Comparison of ENCODE assay signal across 16 cellular contexts in the genomic region with DNA sequence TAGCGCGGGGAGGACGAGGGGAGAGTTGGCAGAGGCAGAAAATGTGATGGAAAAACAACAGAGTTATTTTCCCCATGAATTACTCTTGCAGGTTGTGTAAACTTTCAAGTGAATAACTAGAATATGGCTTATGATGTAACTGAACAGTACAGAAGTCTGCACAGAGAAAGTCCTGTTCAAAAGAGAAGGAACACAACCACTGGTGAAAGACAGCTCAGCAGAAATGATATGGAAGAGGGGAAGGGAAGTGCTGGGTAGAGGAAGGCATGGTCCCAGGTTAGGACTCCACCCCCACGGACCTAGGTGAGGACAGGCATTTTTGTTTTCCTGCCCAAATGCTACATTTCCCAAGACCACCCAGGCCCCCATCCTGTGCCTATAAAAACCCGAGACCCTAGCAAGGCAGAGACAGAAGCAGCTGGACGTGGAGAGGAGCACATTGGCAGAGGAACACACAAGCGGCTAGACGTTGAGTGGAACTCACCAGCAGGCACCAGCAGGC.
DNase-seq lines count a peak whose midpoint lies in the region; ATAC-seq and TF ChIP-seq lines count a peak whose summit lies in the region.
"Had no signal": no experiment of that assay in that cellular context is flagged by ENCODE, and none has a peak within 500 bp of the region (broad histone marks: within the 10 kb centered on the region; RNA-seq: fewer than 3 reads in every experiment).

No MANE protein-coding gene starts in this region.

- CTCF ChIA-PET in activated CD4-positive, alpha-beta T cell treated with anti-CD3 and anti-CD28 coated beads for 36 hours (lab: Charles Lee), result interaction anchor here (1.1 to 2.1 kb wide), 2 partner anchors 34 to 77 kb away, joined by 3 to 6 read pairs; partner anchors contain the start of gene MAML2

- 85% methylated on average over 8 of the region's 8 CpGs for WGBS in hepatocyte (ENCODE audit: low lambda C conversion rate, missing lambda C conversion rate)

- no peak overlapping the region for H2AFZ ChIP-seq in hepatocyte

- no peak for ATAC-seq in activated CD4-positive, alpha-beta T cell treated with anti-CD3 and anti-CD28 coated beads for 36 hours
- ATAC-seq in T-helper 17 cell (no peak), GM19324 (IDR thresholded peaks at IDR 0.05; ENCODE audit: low FRiP score, unreplicated experiment) (no peak)
- ATAC-seq in stimulated activated memory B cell treated with anti-CD40 and anti-IgM and Interleukin-4, amounts not matched to agents 10 μg/mL and 1 μg/mL and 100 μg/mL, for 72 hours, result no peak
- ATAC-seq: foreskin keratinocyte; stimulated activated naive CD8-positive, alpha-beta T cell treated with anti-CD3 and anti-CD28 coated beads, Interleukin-15, amount 100 ng/mL, for 72 hours had no signal

- H3K4me3 Mint-ChIP-seq in activated CD4-positive, alpha-beta T cell treated with anti-CD3 and anti-CD28 coated beads for 36 hours, result no peak overlapping the region
- H3K4me3 Mint-ChIP-seq in T-helper 17 cell, result no peak overlapping the region
- H3K4me3 Mint-ChIP-seq in stimulated activated memory B cell treated with anti-CD40 and anti-IgM and Interleukin-4, amounts not matched to agents 10 μg/mL and 1 μg/mL and 100 μg/mL, for 72 hours, result no peak overlapping the region
- H3K4me3 Mint-ChIP-seq: stimulated activated naive CD8-positive, alpha-beta T cell treated with anti-CD3 and anti-CD28 coated beads, Interleukin-15, amount 100 ng/mL, for 72 hours had no signal

- H3K4me1 ChIP-seq in hepatocyte (ENCODE audit: insufficient read depth), result peaks cover 10% of the 10 kb centered on the region

- H3K4me2 ChIP-seq in hepatocyte, result peak overlapping the region; percentile 5

- peaks cover 39% of the 10 kb centered on the region for H3K36me3 Mint-ChIP-seq in activated CD4-positive, alpha-beta T cell treated with anti-CD3 and anti-CD28 coated beads for 36 hours (ENCODE audit: low read depth)
- peaks cover 13% of the 10 kb centered on the region for H3K36me3 Mint-ChIP-seq in T-helper 17 cell (ENCODE audit: low read depth)
- peaks cover 25% of the 10 kb centered on the region for H3K36me3 Mint-ChIP-seq in stimulated activated memory B cell treated with anti-CD40 and anti-IgM and Interleukin-4, amounts not matched to agents 10 μg/mL and 1 μg/mL and 100 μg/mL, for 72 hours

- intact Hi-C loops in activated CD4-positive, alpha-beta T cell treated with anti-CD3 and anti-CD28 coated beads for 36 hours (cut with DNase I, micrococcal nuclease), result no loop called here

- no peaks in the 10 kb centered on the region for H3K9me2 ChIP-seq in hepatocyte (replicated peaks; ENCODE audit: insufficient read depth)

- peak overlapping the region; percentile 55 for H3K27ac ChIP-seq in hepatocyte

- no peak for DNase-seq in activated CD4-positive, alpha-beta T cell treated with anti-CD3 and anti-CD28 coated beads for 36 hours
- no peak for DNase-seq in activated CD4-positive, alpha-beta T cell treated with anti-CD3 and anti-CD28 coated beads for 48 hours
- no peak for DNase-seq in T-helper 17 cell
- no peak for DNase-seq in hepatocyte (ENCODE audit: low spot score)
- DNase-seq in NCI-H2081 treated with DMSO at 0.1 percent for 48 hours (lab: John Stamatoyannopoulos, UW), result no peak
- no peak for DNase-seq in EL
- DNase-seq: 8988T; effector memory CD4-positive, alpha-beta T cell; foreskin keratinocyte; NCI-H2171 treated with DMSO at 0.1 percent for 48 hours; NK-92 treated with Interleukin-12 subunit alpha and Interleukin-12 subunit beta, amount 100 ng/mL, for 24 hours; retina; stimulated activated CD4-positive, alpha-beta T cell treated with anti-CD3 and anti-CD28 coated beads, Interleukin-4, amount 100 ng/mL, for 24 hours; stimulated activated naive CD8-positive, alpha-beta T cell treated with anti-CD3 and anti-CD28 coated beads, Interleukin-15, amount 100 ng/mL, for 72 hours had no signal

- H3K27me3 ChIP-seq in hepatocyte, result no peaks in the 10 kb centered on the region
- H3K27me3 ChIP-seq: foreskin keratinocyte had no signal

- H3K4me1 Mint-ChIP-seq in activated CD4-positive, alpha-beta T cell treated with anti-CD3 and anti-CD28 coated beads for 36 hours, result peaks cover 85% of the 10 kb centered on the region
- H3K4me1 Mint-ChIP-seq in T-helper 17 cell, result peaks cover 46% of the 10 kb centered on the region
- H3K4me1 Mint-ChIP-seq in stimulated activated memory B cell treated with anti-CD40 and anti-IgM and Interleukin-4, amounts not matched to agents 10 μg/mL and 1 μg/mL and 100 μg/mL, for 72 hours, result peaks cover 37% of the 10 kb centered on the region

- H3K9me3 ChIP-seq in T-helper 17 cell (ENCODE audit: control insufficient read depth, low read length, poor library complexity, severe bottlenecking) (peaks cover 5% of the 10 kb centered on the region), hepatocyte (ENCODE audit: low read depth) (no peaks in the 10 kb centered on the region)

- H3K9me3 Mint-ChIP-seq in activated CD4-positive, alpha-beta T cell treated with anti-CD3 and anti-CD28 coated beads for 36 hours (ENCODE audit: low read depth), result peaks cover 13% of the 10 kb centered on the region
- no peaks in the 10 kb centered on the region for H3K9me3 Mint-ChIP-seq in stimulated activated memory B cell treated with anti-CD40 and anti-IgM and Interleukin-4, amounts not matched to agents 10 μg/mL and 1 μg/mL and 100 μg/mL, for 72 hours

- peaks cover 66% of the 10 kb centered on the region for H3K79me2 ChIP-seq in hepatocyte

- no peak for TF ChIP-seq CTCF in hepatocyte (IDR thresholded peaks at IDR 0.05; ENCODE audit: poor library complexity)

- POLR2A ChIA-PET in activated CD4-positive, alpha-beta T cell treated with anti-CD3 and anti-CD28 coated beads for 36 hours (lab: Charles Lee), result no interaction called here

- no peaks in the 10 kb centered on the region for H3K36me3 ChIP-seq in hepatocyte (replicated peaks; ENCODE audit: insufficient read depth, low read depth)

- no peaks in the 10 kb centered on the region for H4K20me1 ChIP-seq in hepatocyte (ENCODE audit: insufficient read depth, poor library complexity, severe bottlenecking)

- no peak overlapping the region for H3K4me3 ChIP-seq in hepatocyte

- no peaks in the 10 kb centered on the region for H3K27me3 Mint-ChIP-seq in activated CD4-positive, alpha-beta T cell treated with anti-CD3 and anti-CD28 coated beads for 36 hours
- H3K27me3 Mint-ChIP-seq in T-helper 17 cell, result no peaks in the 10 kb centered on the region
- H3K27me3 Mint-ChIP-seq in stimulated activated memory B cell treated with anti-CD40 and anti-IgM and Interleukin-4, amounts not matched to agents 10 μg/mL and 1 μg/mL and 100 μg/mL, for 72 hours, result no peaks in the 10 kb centered on the region
- H3K27me3 Mint-ChIP-seq: stimulated activated naive CD8-positive, alpha-beta T cell treated with anti-CD3 and anti-CD28 coated beads, Interleukin-15, amount 100 ng/mL, for 72 hours had no signal

- peak overlapping the region; percentile 11 for H3K27ac Mint-ChIP-seq in activated CD4-positive, alpha-beta T cell treated with anti-CD3 and anti-CD28 coated beads for 36 hours
- H3K27ac Mint-ChIP-seq in T-helper 17 cell, result peak overlapping the region; percentile 90
- H3K27ac Mint-ChIP-seq in stimulated activated memory B cell treated with anti-CD40 and anti-IgM and Interleukin-4, amounts not matched to agents 10 μg/mL and 1 μg/mL and 100 μg/mL, for 72 hours, result peak overlapping the region; percentile 80
- H3K27ac Mint-ChIP-seq: stimulated activated naive CD8-positive, alpha-beta T cell treated with anti-CD3 and anti-CD28 coated beads, Interleukin-15, amount 100 ng/mL, for 72 hours had no signal

Comparison
In these comparisons a context has a peak if more than half of its experiments do, and no peak if none do; other contexts are left out.
1. H3K27ac Mint-ChIP-seq: peak in every context shown above with its lines; median percentile 90 in T-helper 17 cell; 80 in stimulated activated memory B cell treated with anti-CD40 and anti-IgM and Interleukin-4, amounts not matched to agents 10 μg/mL and 1 μg/mL and 100 μg/mL, for 72 hours; 11 in activated CD4-positive, alpha-beta T cell treated with anti-CD3 and anti-CD28 coated beads for 36 hours.